16 cellular contexts compared by ENCODE assay signal in the genomic region with DNA sequence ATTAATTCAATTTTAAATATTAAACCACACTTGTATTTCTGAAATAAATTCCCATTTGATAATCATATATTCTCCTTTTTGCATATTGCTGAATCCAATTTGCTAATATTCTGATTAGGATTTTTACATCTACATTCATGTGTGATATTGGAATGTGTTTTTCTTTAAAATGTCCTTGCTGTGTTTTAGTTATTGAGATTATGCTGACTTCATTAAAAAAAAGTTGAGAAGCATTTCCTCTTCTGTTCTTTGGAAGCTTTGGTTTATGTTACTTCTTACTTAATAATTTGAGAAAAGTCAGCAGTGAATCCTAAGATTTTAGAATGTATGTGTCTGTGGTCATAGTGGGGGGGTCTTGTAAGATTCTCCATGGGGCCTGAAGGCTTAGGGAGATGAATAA.
"Had no signal": no experiment of that assay in that cellular context is flagged by ENCODE, and none has a peak within 500 bp of the region (broad histone marks: within the 10 kb centered on the region; RNA-seq: fewer than 3 reads in every experiment).

No MANE protein-coding gene starts in this region.

- H3K27ac Mint-ChIP-seq: nephron progenitor cell had no signal

- H3K9me3 ChIP-seq: gastrocnemius medialis, psoas muscle had no signal

- DNase-seq: cortex of kidney; effector memory CD4-positive, alpha-beta T cell; gastrocnemius medialis; glutamatergic neuron; kidney; left colon; mesendoderm; naive B cell; nephron progenitor cell; psoas muscle; retina; stimulated activated CD4-positive, alpha-beta T cell treated with anti-CD3 and anti-CD28 coated beads, Interleukin-2, amount 100 ng/mL, for 24 hours; stimulated activated CD4-positive, alpha-beta T cell treated with anti-CD3 and anti-CD28 coated beads, Interleukin-4, amount 100 ng/mL, for 4 hours; trophoblast cell had no signal

- ATAC-seq: esophagus mucosa, gastrocnemius medialis, left colon, psoas muscle, sciatic nerve had no signal

- H3K27me3 ChIP-seq: gastrocnemius medialis had no signal

- H3K36me3 Mint-ChIP-seq: naive B cell had no signal

- H3K27me3 Mint-ChIP-seq: naive B cell had no signal

- H3K4me3 Mint-ChIP-seq: naive B cell, nephron progenitor cell had no signal

- H3K4me1 ChIP-seq: gastrocnemius medialis, psoas muscle had no signal

- H3K36me3 ChIP-seq: gastrocnemius medialis had no signal

- H3K4me1 Mint-ChIP-seq: naive B cell, nephron progenitor cell had no signal

- H3K27ac ChIP-seq: gastrocnemius medialis, psoas muscle had no signal

- H3K4me3 ChIP-seq: gastrocnemius medialis, psoas muscle had no signal
